19 cellular contexts compared by ENCODE assay signal in the genomic region with DNA sequence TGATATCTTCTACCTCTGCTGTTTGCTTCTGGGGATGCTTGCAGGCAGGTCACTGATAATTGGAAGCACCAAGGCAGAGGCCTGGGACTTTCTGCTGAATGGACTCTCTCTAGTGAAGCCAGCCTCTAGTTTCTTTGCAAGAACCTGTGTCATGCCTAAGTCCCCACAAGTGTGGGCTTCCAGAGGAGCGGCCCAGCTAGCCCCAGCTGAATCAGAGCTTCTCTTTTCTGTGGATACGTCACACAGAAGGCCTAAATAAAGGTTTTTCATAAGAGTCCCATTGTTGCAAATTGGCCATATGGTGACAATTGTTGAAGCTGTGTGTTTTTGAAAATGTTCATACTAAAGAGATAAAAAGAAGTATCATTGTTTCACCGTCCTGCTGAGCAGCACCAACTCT. TPM values are rescaled to one million over a fixed set of nuclear protein-coding genes. Genes with fewer than 3 reads are reported as not detected.
A peak's percentile ranks its signal among the peaks of the same experiment; 100 is the strongest.
DNase-seq lines count a peak whose midpoint lies in the region; ATAC-seq and TF ChIP-seq lines count a peak whose summit lies in the region.
"Had no signal": no experiment of that assay in that cellular context is flagged by ENCODE, and none has a peak within 500 bp of the region (broad histone marks: within the 10 kb centered on the region; RNA-seq: fewer than 3 reads in every experiment).

No MANE protein-coding gene starts in this region.

- TF ChIP-seq CTCF in CD8-positive, alpha-beta T cell (IDR thresholded peaks at IDR 0.05), result no peak

- H3K4me3 ChIP-seq in right cardiac atrium (ENCODE audit: low read length), result no peak overlapping the region
- no peak overlapping the region for H3K4me3 ChIP-seq in CD8-positive, alpha-beta T cell (ENCODE audit: low read depth, low read length)

- no peaks in the 10 kb centered on the region for H3K27me3 ChIP-seq in right cardiac atrium (ENCODE audit: control insufficient read depth, insufficient read depth)
- H3K27me3 ChIP-seq in CD8-positive, alpha-beta T cell (ENCODE audit: insufficient read depth, low read length), result no peaks in the 10 kb centered on the region
- H3K27me3 ChIP-seq: BE2C had no signal

- H3K9me3 Mint-ChIP-seq in CD8-positive, alpha-beta T cell, result no peaks in the 10 kb centered on the region
- H3K9me3 Mint-ChIP-seq: HFFc6 had no signal

- WGBS in right cardiac atrium, result 81% methylated on average over 3 of the region's 3 CpGs

- ATAC-seq in HG03108 (IDR thresholded peaks at IDR 0.05; ENCODE audit: unreplicated experiment), result no peak
- ATAC-seq in GM18909 (IDR thresholded peaks at IDR 0.05; ENCODE audit: poor library complexity, unreplicated experiment), result no peak
- no peak for ATAC-seq in right cardiac atrium
- no peak for ATAC-seq in CD8-positive, alpha-beta T cell

- POLR2A ChIA-PET in CD8-positive, alpha-beta T cell (lab: Charles Lee), result no interaction called here

- H3K9me3 ChIP-seq in right cardiac atrium (ENCODE audit: control insufficient read depth, low read length), result no peaks in the 10 kb centered on the region
- no peaks in the 10 kb centered on the region for H3K9me3 ChIP-seq in CD8-positive, alpha-beta T cell (ENCODE audit: low read length)
- H3K9me3 ChIP-seq: BE2C had no signal

- H3K4me3 Mint-ChIP-seq in CD8-positive, alpha-beta T cell, result no peak overlapping the region
- H3K4me3 Mint-ChIP-seq: CD4-positive, alpha-beta memory T cell; HFFc6 had no signal

- no peaks in the 10 kb centered on the region for H3K4me1 Mint-ChIP-seq in CD8-positive, alpha-beta T cell (ENCODE audit: low read depth)

- no peak overlapping the region for H3K27ac Mint-ChIP-seq in CD8-positive, alpha-beta T cell
- H3K27ac Mint-ChIP-seq: CD4-positive, alpha-beta memory T cell; HFFc6 had no signal

- H3K27ac ChIP-seq in caudate nucleus (ENCODE audit: low read depth, low read length), result peak overlapping the region; percentile 69
- H3K27ac ChIP-seq in right cardiac atrium (ENCODE audit: low read length), result no peak overlapping the region
- H3K27ac ChIP-seq in CD8-positive, alpha-beta T cell (ENCODE audit: low read depth, low read length), result no peak overlapping the region
- H3K27ac ChIP-seq: C4-2B had no signal

- DNase-seq in caudate nucleus (lab: John Stamatoyannopoulos, UW) (peak in 6 of 61 donors; percentile 13 to 29 (median 20)), hippocampal formation (lab: John Stamatoyannopoulos, UW) (peak; percentile 22 to 56), pons (ENCODE audit: low spot score) (peak; percentile 70), right cardiac atrium (no peak)
- no peak for DNase-seq in CD8-positive, alpha-beta T cell
- DNase-seq: BE2C; CD4-positive, alpha-beta memory T cell; COR-L47; DMS153; DMS79 treated with DMSO at 0.1 percent for 48 hours; EL; HCEC 1CT; HFFc6; IMR-90 had no signal

- H3K4me1 ChIP-seq in right cardiac atrium (ENCODE audit: control insufficient read depth, insufficient read depth, low read length), result no peaks in the 10 kb centered on the region
- H3K4me1 ChIP-seq in CD8-positive, alpha-beta T cell (ENCODE audit: insufficient read depth, low read length), result no peaks in the 10 kb centered on the region
- H3K4me1 ChIP-seq: BE2C had no signal

- intact Hi-C loops in right cardiac atrium (cut with DNase I), result no loop called here
- intact Hi-C loops in CD8-positive, alpha-beta T cell (cut with DNase I, micrococcal nuclease), result no loop called here

- H3K36me3 Mint-ChIP-seq in CD8-positive, alpha-beta T cell, result no peaks in the 10 kb centered on the region
- H3K36me3 Mint-ChIP-seq: CD4-positive, alpha-beta memory T cell had no signal

- H3K36me3 ChIP-seq in CD8-positive, alpha-beta T cell (ENCODE audit: insufficient read depth, low read length), result no peaks in the 10 kb centered on the region
- H3K36me3 ChIP-seq: BE2C had no signal

- no peaks in the 10 kb centered on the region for H3K27me3 Mint-ChIP-seq in CD8-positive, alpha-beta T cell (ENCODE audit: low read depth)

- CTCF ChIA-PET in CD8-positive, alpha-beta T cell (lab: Charles Lee), result interaction anchor here (0.7 to 1.6 kb wide), 3 partner anchors 10 to 348 kb away, joined by 3 to 9 read pairs (median 4); no protein-coding TSS in a partner anchor

RNA-seq across cellular contexts. Expression of a gene that starts 6.8 kb away (rescaled TPM):
- total RNA-seq in right cardiac atrium, result not detected
- polyA plus RNA-seq in right cardiac atrium, result not detected
- not detected for total RNA-seq in CD8-positive, alpha-beta T cell
- total RNA-seq: CD4-positive, alpha-beta memory T cell; H1; HFFc6; HT-29; IMR-90 had no signal
- polyA plus RNA-seq: CD4-positive, alpha-beta memory T cell; IMR-90 had no signal

Comparison
In these comparisons a context has a peak if more than half of its experiments do, and no peak if none do; other contexts are left out.
1. DNase-seq: peak in hippocampal formation (2 of 2) and pons (single experiment); none in right cardiac atrium (0 of 3) and CD8-positive, alpha-beta T cell (0 of 7).